8 cellular contexts compared by ENCODE assay signal in genomic region chr11:119509969-119510401, GRCh38.
A peak's percentile ranks its signal among the peaks of the same experiment; 100 is the strongest.
DNase-seq lines count a peak whose midpoint lies in the region; ATAC-seq, FAIRE-seq and TF ChIP-seq lines count a peak whose summit lies in the region.

No MANE protein-coding gene starts in this region.

- peak; percentile 91 for ATAC-seq in GM18868 (IDR thresholded peaks at IDR 0.05; ENCODE audit: unreplicated experiment)
- peak; percentile 68 for ATAC-seq in HG03064 (IDR thresholded peaks at IDR 0.05; ENCODE audit: low read depth, unreplicated experiment)
- peak; percentile 62 for ATAC-seq in RWPE2 (ENCODE audit: low read depth)
- peak; percentile 82 to 83 for ATAC-seq in stimulated activated naive B cell treated with anti-CD40 and anti-IgM and Interleukin-4, amounts not matched to agents 10 μg/mL and 1 μg/mL and 100 μg/mL, for 72 hours (replicated peaks)

- H3K27me3 Mint-ChIP-seq in stimulated activated naive B cell treated with anti-CD40 and anti-IgM and Interleukin-4, amounts not matched to agents 10 μg/mL and 1 μg/mL and 100 μg/mL, for 72 hours = peaks cover 4 to 8% of the 10 kb centered on the region in 2 donors

- no peaks in the 10 kb centered on the region for H3K9me3 Mint-ChIP-seq in stimulated activated naive B cell treated with anti-CD40 and anti-IgM and Interleukin-4, amounts not matched to agents 10 μg/mL and 1 μg/mL and 100 μg/mL, for 72 hours

- H3K9me3 ChIP-seq in RWPE2 (ENCODE audit: severe bottlenecking) (no peaks in the 10 kb centered on the region), small intestine (ENCODE audit: control insufficient read depth, low read depth) (no peaks in the 10 kb centered on the region)

- no peak for TF ChIP-seq CTCF in RWPE2 (IDR thresholded peaks at IDR 0.05; ENCODE audit: poor library complexity, severe bottlenecking)

- peak overlapping the region; percentile 95 for H3K27ac Mint-ChIP-seq in stimulated activated naive B cell treated with anti-CD40 and anti-IgM and Interleukin-4, amounts not matched to agents 10 μg/mL and 1 μg/mL and 100 μg/mL, for 72 hours

- peak overlapping the region; percentile 9 to 64 for H3K4me3 Mint-ChIP-seq in stimulated activated naive B cell treated with anti-CD40 and anti-IgM and Interleukin-4, amounts not matched to agents 10 μg/mL and 1 μg/mL and 100 μg/mL, for 72 hours

- no peaks in the 10 kb centered on the region for H3K36me3 Mint-ChIP-seq in stimulated activated naive B cell treated with anti-CD40 and anti-IgM and Interleukin-4, amounts not matched to agents 10 μg/mL and 1 μg/mL and 100 μg/mL, for 72 hours

- H3K4me3 ChIP-seq in RWPE2 (ENCODE audit: severe bottlenecking) (no peak overlapping the region), small intestine (ENCODE audit: low read depth in 1 of 2, low read length in 2 of 2) (no peak overlapping the region)

- 42 to 45% (median 44%) methylated on average over 5 of the region's 5 CpGs for WGBS in small intestine, 3 donors

- H3K36me3 ChIP-seq in RWPE2 (ENCODE audit: low read depth) = no peaks in the 10 kb centered on the region
- H3K36me3 ChIP-seq in small intestine (ENCODE audit: control insufficient read depth in 2 of 2, insufficient read depth in 2 of 2, low read length in 2 of 2) = no peaks in the 10 kb centered on the region

- FAIRE-seq in small intestine (lab: Jason Lieb, UNC) = no peak

- peaks cover 10% of the 10 kb centered on the region for H3K27me3 ChIP-seq in RWPE2 (ENCODE audit: insufficient read depth, poor library complexity, severe bottlenecking)
- no peaks in the 10 kb centered on the region for H3K27me3 ChIP-seq in small intestine (ENCODE audit: control insufficient read depth in 2 of 2, insufficient read depth in 2 of 2, low read length in 2 of 2)

- peak; percentile 90 for DNase-seq in AG20443 (ENCODE audit: low spot score)
- no peak for DNase-seq in RWPE2 (ENCODE audit: low spot score)
- peak; percentile 65 for DNase-seq in germinal center (ENCODE audit: low spot score)
- DNase-seq in stimulated activated naive B cell treated with anti-CD40 and anti-IgM and Interleukin-4, amounts not matched to agents 10 μg/mL and 1 μg/mL and 100 μg/mL, for 72 hours = peak; percentile 85
- no peak for DNase-seq in small intestine
- no peak for DNase-seq in NCI-H1694 treated with DMSO at 0.1 percent for 48 hours (lab: John Stamatoyannopoulos, UW)

- H3K4me1 ChIP-seq in RWPE2 (ENCODE audit: insufficient read depth, poor library complexity, severe bottlenecking) = no peaks in the 10 kb centered on the region
- no peaks in the 10 kb centered on the region for H3K4me1 ChIP-seq in small intestine (ENCODE audit: control insufficient read depth in 2 of 2, insufficient read depth in 1 of 2, low read depth in 1 of 2, low read length in 1 of 2)

- peaks cover 47 to 51% of the 10 kb centered on the region in 2 donors for H3K4me1 Mint-ChIP-seq in stimulated activated naive B cell treated with anti-CD40 and anti-IgM and Interleukin-4, amounts not matched to agents 10 μg/mL and 1 μg/mL and 100 μg/mL, for 72 hours

- H3K27ac ChIP-seq in RWPE2 (ENCODE audit: poor library complexity, severe bottlenecking) (no peak overlapping the region), small intestine (ENCODE audit: low read depth in 1 of 2, low read length in 1 of 2) (no peak overlapping the region)

Comparison
In these comparisons a context has a peak if more than half of its experiments do, and no peak if none do; other contexts are left out.
1. DNase-seq: peak in AG20443 (single experiment), germinal center (single experiment) and stimulated activated naive B cell treated with anti-CD40 and anti-IgM and Interleukin-4, amounts not matched to agents 10 μg/mL and 1 μg/mL and 100 μg/mL, for 72 hours (single experiment); none in RWPE2 (single experiment), small intestine (single experiment) and NCI-H1694 treated with DMSO at 0.1 percent for 48 hours (single experiment).
2. Peak in every context shown above with its lines, with median percentiles within 50 percentile points of each other: ATAC-seq.